26 cellular contexts compared by ENCODE assay signal in genomic region chr9:18985996-18986395, GRCh38. TPM values are rescaled to one million over a fixed set of nuclear protein-coding genes. Genes with fewer than 3 reads are reported as not detected.
"Had no signal": no experiment of that assay in that cellular context is flagged by ENCODE, and none has a peak within 500 bp of the region (broad histone marks: within the 10 kb centered on the region; RNA-seq: fewer than 3 reads in every experiment).

No MANE protein-coding gene starts in this region.

- DNase-seq: cortex of kidney; effector memory CD8-positive, alpha-beta T cell; glutamatergic neuron; heart right ventricle; hippocampal formation; left ventricle myocardium superior; mucosa of descending colon; naive B cell; ovary; posterior cingulate gyrus; psoas muscle; right cardiac atrium; sigmoid colon; stimulated activated CD4-positive, alpha-beta T cell treated with anti-CD3 and anti-CD28 coated beads, Interleukin-2, amount 100 ng/mL, for 24 hours; stimulated activated CD4-positive, alpha-beta T cell treated with anti-CD3 and anti-CD28 coated beads, Interleukin-4, amount 100 ng/mL, for 24 hours; stimulated activated naive CD4-positive, alpha-beta T cell treated with Interleukin-2 at 50 U/mL for 16 hours; trophoblast cell had no signal

- H3K9me3 Mint-ChIP-seq: effector memory CD8-positive, alpha-beta T cell; natural killer cell treated with Interleukin-12 subunit alpha and Interleukin-12 subunit beta and Interleukin-15 and Interleukin-18, amount 100 ng/mL, for 72 hours; stimulated activated effector memory CD8-positive, alpha-beta T cell treated with anti-CD3 and anti-CD28 coated beads, Interleukin-12 subunit alpha, Interleukin-12 subunit beta, amount 100 ng/mL, for 72 hours had no signal

- FAIRE-seq: endometrium, islet of Langerhans had no signal

- H3K4me1 Mint-ChIP-seq: naive B cell; stimulated activated effector memory CD8-positive, alpha-beta T cell treated with anti-CD3 and anti-CD28 coated beads, Interleukin-12 subunit alpha, Interleukin-12 subunit beta, amount 100 ng/mL, for 72 hours had no signal

- ATAC-seq: effector memory CD8-positive, alpha-beta T cell; esophagus mucosa; foreskin keratinocyte; heart right ventricle; left ventricle myocardium superior; mucosa of descending colon; natural killer cell treated with Interleukin-12 subunit alpha and Interleukin-12 subunit beta and Interleukin-15 and Interleukin-18, amount 100 ng/mL, for 72 hours; psoas muscle; right cardiac atrium; stimulated activated effector memory CD8-positive, alpha-beta T cell treated with anti-CD3 and anti-CD28 coated beads, Interleukin-12 subunit alpha, Interleukin-12 subunit beta, amount 100 ng/mL, for 72 hours had no signal

- H3K36me3 Mint-ChIP-seq: naive B cell; natural killer cell treated with Interleukin-12 subunit alpha and Interleukin-12 subunit beta and Interleukin-15 and Interleukin-18, amount 100 ng/mL, for 72 hours; stimulated activated effector memory CD8-positive, alpha-beta T cell treated with anti-CD3 and anti-CD28 coated beads, Interleukin-12 subunit alpha, Interleukin-12 subunit beta, amount 100 ng/mL, for 72 hours had no signal

- H3K27ac Mint-ChIP-seq: effector memory CD8-positive, alpha-beta T cell; naive B cell; natural killer cell treated with Interleukin-12 subunit alpha and Interleukin-12 subunit beta and Interleukin-15 and Interleukin-18, amount 100 ng/mL, for 72 hours; stimulated activated effector memory CD8-positive, alpha-beta T cell treated with anti-CD3 and anti-CD28 coated beads, Interleukin-12 subunit alpha, Interleukin-12 subunit beta, amount 100 ng/mL, for 72 hours had no signal

- H3K4me3 Mint-ChIP-seq: effector memory CD8-positive, alpha-beta T cell; naive B cell; natural killer cell treated with Interleukin-12 subunit alpha and Interleukin-12 subunit beta and Interleukin-15 and Interleukin-18, amount 100 ng/mL, for 72 hours; stimulated activated effector memory CD8-positive, alpha-beta T cell treated with anti-CD3 and anti-CD28 coated beads, Interleukin-12 subunit alpha, Interleukin-12 subunit beta, amount 100 ng/mL, for 72 hours had no signal

RNA-seq across cellular contexts. Expression of gene SAXO1, which starts 47.0 kb away (rescaled TPM):
- total RNA-seq: dermis microvascular lymphatic vessel endothelial cell; esophagus mucosa; foreskin keratinocyte; left ventricle myocardium superior; natural killer cell treated with Interleukin-12 subunit alpha and Interleukin-12 subunit beta and Interleukin-15 and Interleukin-18, amount 100 ng/mL, for 72 hours; right cardiac atrium; skeletal muscle tissue; vagina had no signal
